ENCODE assay signal across 1 cellular context in genomic region chr21:46207006-46207919, GRCh38.
TF ChIP-seq lines count a peak whose summit lies in the region.

No MANE protein-coding gene starts in this region.

TF ChIP-seq in SK-N-SH treated with all-trans-retinoic acid at 6 μM for 48 hours, 23 proteins besides CTCF, POLR2A, EP300 and RAD21 (continued from another document):
- no peak for TF ChIP-seq CSRNP3 (CRISPR knock-in tag; IDR thresholded peaks at IDR 0.05)
- TF ChIP-seq ISL1 (CRISPR knock-in tag; IDR thresholded peaks at IDR 0.05), result no peak
- no peak for TF ChIP-seq CREB5 (CRISPR knock-in tag; IDR thresholded peaks at IDR 0.05; ENCODE audit: low read depth)
- no peak for TF ChIP-seq SNAI2 (CRISPR knock-in tag; IDR thresholded peaks at IDR 0.05)
- TF ChIP-seq BACH2 (CRISPR knock-in tag; IDR thresholded peaks at IDR 0.05; ENCODE audit: borderline replicate concordance), result no peak
- TF ChIP-seq ESRRG (CRISPR knock-in tag; IDR thresholded peaks at IDR 0.05), result no peak
